In genomic region chr17:68603027-68603426, GRCh38 we compare ENCODE assay signal across 19 cellular contexts. TPM values are rescaled to one million over a fixed set of nuclear protein-coding genes. Genes with fewer than 3 reads are reported as not detected.
DNase-seq lines count a peak whose midpoint lies in the region; ATAC-seq and TF ChIP-seq lines count a peak whose summit lies in the region.
"Had no signal": no experiment of that assay in that cellular context is flagged by ENCODE, and none has a peak within 500 bp of the region (broad histone marks: within the 10 kb centered on the region; RNA-seq: fewer than 3 reads in every experiment).

No MANE protein-coding gene starts in this region.

- H3K9me3 ChIP-seq in esophagus muscularis mucosa: peaks cover 0 to 15% (median 7%) of the 10 kb centered on the region in 4 donors
- peaks cover 4% of the 10 kb centered on the region for H3K9me3 ChIP-seq in mucosa of descending colon
- peaks cover 0 to 6% (median 0%) of the 10 kb centered on the region in 3 donors for H3K9me3 ChIP-seq in tibial artery

- no peak for TF ChIP-seq POLR2A in esophagus muscularis mucosa (IDR thresholded peaks at IDR 0.05; ENCODE audit: low read depth)

- TF ChIP-seq EP300 in esophagus muscularis mucosa (IDR thresholded peaks at IDR 0.05): no peak

- WGBS in esophagus muscularis mucosa: 67% methylated on average over 6 of the region's 6 CpGs

- TF ChIP-seq CTCF in esophagus muscularis mucosa (IDR thresholded peaks at IDR 0.05) (no peak), mucosa of descending colon (IDR thresholded peaks at IDR 0.05) (no peak), tibial artery (IDR thresholded peaks at IDR 0.05) (no peak)

- no peaks in the 10 kb centered on the region for H3K36me3 ChIP-seq in esophagus muscularis mucosa
- H3K36me3 ChIP-seq in mucosa of descending colon (ENCODE audit: low read depth): no peaks in the 10 kb centered on the region
- no peaks in the 10 kb centered on the region for H3K36me3 ChIP-seq in tibial artery
- H3K36me3 ChIP-seq: WERI-Rb-1 had no signal

- H3K4me1 ChIP-seq in esophagus muscularis mucosa (peaks cover 8 to 27% (median 21%) of the 10 kb centered on the region in 4 donors), mucosa of descending colon (ENCODE audit: low read depth) (peaks cover 17% of the 10 kb centered on the region), tibial artery (peaks cover 0 to 24% (median 15%) of the 10 kb centered on the region in 4 donors)
- H3K4me1 ChIP-seq: parathyroid adenoma had no signal

- ATAC-seq in mucosa of descending colon (peak; percentile 16), GM21390 (IDR thresholded peaks at IDR 0.05; ENCODE audit: unreplicated experiment) (no peak)
- ATAC-seq: naive thymus-derived CD8-positive, alpha-beta T cell had no signal

- H3K27me3 ChIP-seq in esophagus muscularis mucosa (peaks cover 5 to 34% (median 11%) of the 10 kb centered on the region in 4 donors), tibial artery (peaks cover 0 to 32% of the 10 kb centered on the region in 2 donors)

- peak overlapping the region in 3 of 4 donors; percentile 49 to 68 (median 64) for H3K27ac ChIP-seq in esophagus muscularis mucosa (replicated peaks in 1 of 4)
- H3K27ac ChIP-seq in tibial artery: no peak overlapping the region
- H3K27ac ChIP-seq: parathyroid adenoma, WERI-Rb-1 had no signal

- DNase-seq in MV-4-11 (lab: John Stamatoyannopoulos, UW) (peak; percentile 22), esophagus muscularis mucosa (ENCODE audit: extremely low spot score) (peak; percentile 90), mucosa of descending colon (peak in 1 of 3 donors; percentile 17), tibial artery (peak; percentile 57 to 70), activated gamma-delta T cell treated with Interleukin-2 at 50 U/mL for 16 hours (no peak)
- DNase-seq in activated CD4-positive, alpha-beta T cell treated with anti-CD3 and anti-CD28 coated beads for 48 hours: no peak
- DNase-seq: activated CD4-positive, alpha-beta memory T cell treated with anti-CD3 and anti-CD28 coated beads, Interleukin-2, amount 10 ng/mL, durations not matched to agents 7 days and 5 days; activated naive CD4-positive, alpha-beta T cell treated with anti-CD3 and anti-CD28 coated beads for 36 hours; activated T-cell treated with anti-CD3 and anti-CD28 coated beads, Interleukin-2, amount 50 U/mL, for 1 hour; effector CD8-positive, alpha-beta T cell; KG1; naive thymus-derived CD8-positive, alpha-beta T cell; NCI-H1048; NCI-H2029; SHP77 treated with DMSO at 0.1 percent for 48 hours; WERI-Rb-1 had no signal

- intact Hi-C loops in esophagus muscularis mucosa (cut with DNase I): no loop called here
- intact Hi-C loops in mucosa of descending colon (cut with DNase I, micrococcal nuclease): no loop called here
- intact Hi-C loops in tibial artery (cut with DNase I; ENCODE audit: low total_unique reads): no loop called here

- H3K4me3 ChIP-seq in esophagus muscularis mucosa (no peak overlapping the region), mucosa of descending colon (no peak overlapping the region), tibial artery (no peak overlapping the region)
- H3K4me3 ChIP-seq: lung had no signal

RNA-seq across cellular contexts. Expression of gene FAM20A, which starts 1.9 kb away (rescaled TPM):
- total RNA-seq in esophagus muscularis mucosa: 10 to 100 TPM in 1 of 4 donors, 1 to 10 TPM in 3; 1.7 to 21.2 (median 3.2) TPM
- total RNA-seq in mucosa of descending colon: 1 to 10 TPM; 1.9 to 6.1 (median 5.8) TPM
- total RNA-seq: activated CD4-positive, alpha-beta memory T cell treated with anti-CD3 and anti-CD28 coated beads, Interleukin-2, amount 10 ng/mL, durations not matched to agents 7 days and 5 days; activated naive CD4-positive, alpha-beta T cell treated with anti-CD3 and anti-CD28 coated beads for 36 hours; naive thymus-derived CD8-positive, alpha-beta T cell had no signal

Comparison
In these comparisons a context has a peak if more than half of its experiments do, and no peak if none do; other contexts are left out.
1. DNase-seq: peak in MV-4-11 (single experiment), esophagus muscularis mucosa (single experiment) and tibial artery (2 of 2); none in activated CD4-positive, alpha-beta T cell treated with anti-CD3 and anti-CD28 coated beads for 48 hours (single experiment) and activated gamma-delta T cell treated with Interleukin-2 at 50 U/mL for 16 hours (single experiment).
2. H3K27ac ChIP-seq: peak in esophagus muscularis mucosa (3 of 4); none in tibial artery (0 of 2).